ENCODE assay signal across 7 cellular contexts in genomic region chr4:89111833-89112563, GRCh38. TPM values are rescaled to one million over a fixed set of nuclear protein-coding genes. Genes with fewer than 3 reads are reported as not detected.
DNase-seq lines count a peak whose midpoint lies in the region; ATAC-seq and TF ChIP-seq lines count a peak whose summit lies in the region.

No MANE protein-coding gene starts in this region.

- peak overlapping the region; percentile 82 for H3K4me3 ChIP-seq in Jurkat, Clone E6-1 (ENCODE audit: low read length)
- H3K4me3 ChIP-seq in hepatocyte (peak overlapping the region; percentile 93), sigmoid colon (peak overlapping the region; percentile 82 to 95 (median 90))

- peaks cover 14% of the 10 kb centered on the region for H3K4me1 Mint-ChIP-seq in activated naive CD8-positive, alpha-beta T cell treated with anti-CD3 and anti-CD28 coated beads, Interleukin-2, amount 10 ng/mL, durations not matched to agents 7 days and 5 days

- H3K79me2 ChIP-seq in hepatocyte = peaks cover 16% of the 10 kb centered on the region

- H3K36me3 ChIP-seq in hepatocyte (replicated peaks; ENCODE audit: insufficient read depth, low read depth) (no peaks in the 10 kb centered on the region), sigmoid colon (no peaks in the 10 kb centered on the region)

- TF ChIP-seq POLR2A in sigmoid colon (IDR thresholded peaks at IDR 0.05) = no peak

- H3K4me1 ChIP-seq in hepatocyte (ENCODE audit: insufficient read depth) = peaks cover 8% of the 10 kb centered on the region
- H3K4me1 ChIP-seq in sigmoid colon = peaks cover 0 to 20% (median 12%) of the 10 kb centered on the region in 4 donors

- intact Hi-C loops in sigmoid colon (cut with DNase I) = loop anchor here (1.0 to 10.0 kb wide), 3 partner anchors 55 to 407 kb away; partner anchors contain the start of gene FAM13A

- TF ChIP-seq EP300 in sigmoid colon (IDR thresholded peaks at IDR 0.05) = peak in 1 of 4 donors; percentile 43

- peak; percentile 36 for DNase-seq in ELF-1 (ENCODE audit: low read depth, low spot score)
- no peak for DNase-seq in Jurkat, Clone E6-1 (ENCODE audit: low read depth, low spot score)
- no peak for DNase-seq in activated naive CD8-positive, alpha-beta T cell treated with anti-CD3 and anti-CD28 coated beads, Interleukin-2, amount 10 ng/mL, durations not matched to agents 7 days and 5 days
- peak; percentile 80 for DNase-seq in hepatocyte (ENCODE audit: low spot score)
- DNase-seq in sigmoid colon = no peak
- DNase-seq in stimulated activated naive CD4-positive, alpha-beta T cell treated with Interleukin-2 at 50 U/mL for 16 hours (lab: John Stamatoyannopoulos, UW) = no peak
- no peak for DNase-seq in activated CD4-positive, CD25-positive, alpha-beta regulatory T cell treated with anti-CD3 and anti-CD28 coated beads, Interleukin-2, amount 50 U/mL, for 72 hours

- H2AFZ ChIP-seq in hepatocyte = peak overlapping the region; percentile 88

- H3K9me3 Mint-ChIP-seq in activated naive CD8-positive, alpha-beta T cell treated with anti-CD3 and anti-CD28 coated beads, Interleukin-2, amount 10 ng/mL, durations not matched to agents 7 days and 5 days = peaks cover 6% of the 10 kb centered on the region

- H3K4me2 ChIP-seq in hepatocyte = peak overlapping the region; percentile 87

- ATAC-seq in activated naive CD8-positive, alpha-beta T cell treated with anti-CD3 and anti-CD28 coated beads, Interleukin-2, amount 10 ng/mL, durations not matched to agents 7 days and 5 days (ENCODE audit: low read depth) = no peak

- H3K27me3 ChIP-seq in hepatocyte = no peaks in the 10 kb centered on the region
- no peaks in the 10 kb centered on the region for H3K27me3 ChIP-seq in sigmoid colon

- whole genome bisulfite sequencing in hepatocyte (ENCODE audit: low lambda C conversion rate, missing lambda C conversion rate) = 20% methylated on average over 15 of the region's 15 CpGs
- whole genome bisulfite sequencing in sigmoid colon, 2 donors = 7 to 31% methylated on average over 15 of the region's 15 CpGs

- H3K27ac Mint-ChIP-seq in activated naive CD8-positive, alpha-beta T cell treated with anti-CD3 and anti-CD28 coated beads, Interleukin-2, amount 10 ng/mL, durations not matched to agents 7 days and 5 days = peak overlapping the region; percentile 76

- H3K9me3 ChIP-seq in hepatocyte (ENCODE audit: low read depth) (no peaks in the 10 kb centered on the region), sigmoid colon (no peaks in the 10 kb centered on the region)

- peak overlapping the region; percentile 85 for H3K4me3 Mint-ChIP-seq in activated naive CD8-positive, alpha-beta T cell treated with anti-CD3 and anti-CD28 coated beads, Interleukin-2, amount 10 ng/mL, durations not matched to agents 7 days and 5 days

- TF ChIP-seq CTCF in hepatocyte (IDR thresholded peaks at IDR 0.05; ENCODE audit: poor library complexity) (no peak), sigmoid colon (IDR thresholded peaks at IDR 0.05) (no peak)

- H3K36me3 Mint-ChIP-seq in activated naive CD8-positive, alpha-beta T cell treated with anti-CD3 and anti-CD28 coated beads, Interleukin-2, amount 10 ng/mL, durations not matched to agents 7 days and 5 days = peaks cover 28% of the 10 kb centered on the region

- H3K27me3 Mint-ChIP-seq in activated naive CD8-positive, alpha-beta T cell treated with anti-CD3 and anti-CD28 coated beads, Interleukin-2, amount 10 ng/mL, durations not matched to agents 7 days and 5 days = peaks cover 20% of the 10 kb centered on the region

- H3K9me2 ChIP-seq in hepatocyte (replicated peaks; ENCODE audit: insufficient read depth) = no peaks in the 10 kb centered on the region

- H3K27ac ChIP-seq in hepatocyte = peak overlapping the region; percentile 95
- peak overlapping the region; percentile 82 to 87 (median 84) for H3K27ac ChIP-seq in sigmoid colon

- no peaks in the 10 kb centered on the region for H4K20me1 ChIP-seq in hepatocyte (ENCODE audit: insufficient read depth, poor library complexity, severe bottlenecking)

- POLR2A ChIA-PET in activated naive CD8-positive, alpha-beta T cell treated with anti-CD3 and anti-CD28 coated beads, Interleukin-2, amount 10 ng/mL, durations not matched to agents 7 days and 5 days (lab: Charles Lee) = interaction anchor here (0.5 kb wide), 1 partner anchor 11 kb away, joined by 4 read pairs; no protein-coding TSS in a partner anchor

RNA-seq across cellular contexts. Expression of gene TIGD2, which starts 0.7 kb away (rescaled TPM):
- 8.2 TPM for polyA plus RNA-seq in Jurkat, Clone E6-1 (2012; ENCODE audit: insufficient read depth, insufficient read length)
- total RNA-seq in activated naive CD8-positive, alpha-beta T cell treated with anti-CD3 and anti-CD28 coated beads, Interleukin-2, amount 10 ng/mL, durations not matched to agents 7 days and 5 days = 1 to 10 TPM; 5.3 to 5.9 TPM
- total RNA-seq in hepatocyte (15.7 and 17.1 TPM in 2 replicates), sigmoid colon (1 to 10 TPM; 1.4 to 2.6 (median 1.5) TPM)
- polyA plus RNA-seq in hepatocyte (10.0 and 10.3 TPM in 2 replicates), sigmoid colon (1 to 10 TPM; 2.3 to 3.3 (median 2.4) TPM)

RNA-seq across cellular contexts. Expression of gene FAM13A, which starts 55.0 kb away (rescaled TPM):
- 2.7 TPM for polyA plus RNA-seq in Jurkat, Clone E6-1 (2012; ENCODE audit: insufficient read depth, insufficient read length)
- 10 to 100 TPM; 10.5 TPM for total RNA-seq in activated naive CD8-positive, alpha-beta T cell treated with anti-CD3 and anti-CD28 coated beads, Interleukin-2, amount 10 ng/mL, durations not matched to agents 7 days and 5 days
- total RNA-seq in hepatocyte (44.2 and 54.5 TPM in 2 replicates), sigmoid colon (10 to 100 TPM; 41.1 to 49.7 (median 47.3) TPM)
- polyA plus RNA-seq in hepatocyte (19.3 TPM in 2 replicates), sigmoid colon (10 to 100 TPM in 2 of 3 donors, 1 to 10 TPM in 1; 9.9 to 14.8 (median 10.8) TPM)

Comparison
In these comparisons a context has a peak if more than half of its experiments do, and no peak if none do; other contexts are left out.
1. DNase-seq: peak in ELF-1 (single experiment) and hepatocyte (single experiment); none in Jurkat, Clone E6-1 (single experiment), activated naive CD8-positive, alpha-beta T cell treated with anti-CD3 and anti-CD28 coated beads, Interleukin-2, amount 10 ng/mL, durations not matched to agents 7 days and 5 days (single experiment), sigmoid colon (single experiment), stimulated activated naive CD4-positive, alpha-beta T cell treated with Interleukin-2 at 50 U/mL for 16 hours (single experiment) and activated CD4-positive, CD25-positive, alpha-beta regulatory T cell treated with anti-CD3 and anti-CD28 coated beads, Interleukin-2, amount 50 U/mL, for 72 hours (single experiment).
2. Peak in every context shown above with its lines, with median percentiles within 50 percentile points of each other: H3K4me3 ChIP-seq.